ENCODE assay signal across 8 cellular contexts in the genomic region with DNA sequence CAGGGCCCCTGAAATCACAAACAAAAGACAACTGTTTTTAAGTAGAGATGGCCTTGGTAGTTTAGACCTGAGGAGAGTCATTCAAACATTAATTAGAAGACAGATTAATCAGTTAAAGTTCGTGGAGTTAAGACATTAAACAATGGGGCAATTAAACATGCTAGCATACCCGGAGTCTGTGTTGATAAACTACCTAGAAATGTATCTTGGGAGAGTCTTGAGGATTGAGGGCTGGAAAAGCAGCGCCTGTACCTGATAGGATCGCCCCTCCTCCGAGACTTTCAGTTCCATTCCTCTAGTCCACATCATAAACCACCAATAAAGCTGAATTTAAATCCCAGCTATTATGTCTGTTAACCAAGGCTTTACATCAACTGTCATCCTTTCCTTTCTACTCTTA. TPM values are rescaled to one million over a fixed set of nuclear protein-coding genes. Genes with fewer than 3 reads are reported as not detected.
DNase-seq lines count a peak whose midpoint lies in the region; ATAC-seq, FAIRE-seq and TF ChIP-seq lines count a peak whose summit lies in the region.

No MANE protein-coding gene starts in this region.

- H3K18ac ChIP-seq in H1 (ENCODE audit: extremely low read depth, low read length), result no peak overlapping the region

- no peaks in the 10 kb centered on the region; the same call in 1 of the 2 replicates for H3K79me1 ChIP-seq in H1 (ENCODE audit: low read depth, low read length)

- H3K4me3 ChIP-seq in OCI-LY1 (ENCODE audit: low read depth, low read length, poor library complexity, severe bottlenecking), result peak overlapping the region; percentile 89
- peak overlapping the region; percentile 72 to 91 (median 75) for H3K4me3 ChIP-seq in H1 (ENCODE audit: extremely low read depth in 1 of 4, insufficient read depth in 2 of 4, low read depth in 3 of 4, low read length in 4 of 4)
- H3K4me3 ChIP-seq in neural progenitor cell, result peak overlapping the region; percentile 96

- H3K56ac ChIP-seq in H1 (replicated peaks; ENCODE audit: insufficient read length, low read depth, low read length), result no peak overlapping the region

- intact Hi-C loops in CD14-positive monocyte (cut with micrococcal nuclease), result loop anchor here in 1 of 2 donors (5.0 kb wide), 1 partner anchor 86 kb away; no protein-coding TSS in a partner anchor

- no peak overlapping the region for H4K91ac ChIP-seq in H1 (replicated peaks; ENCODE audit: insufficient read length, low read length)

- H3K36me3 Mint-ChIP-seq in CD14-positive monocyte, result peaks cover 8 to 10% of the 10 kb centered on the region in 2 donors
- peaks cover 12% of the 10 kb centered on the region for H3K36me3 Mint-ChIP-seq in neural progenitor cell

- CTCF ChIA-PET in H1 (lab: Charles Lee; ENCODE audit: partially characterized antibody), result no interaction called here

- POLR2A ChIA-PET in H1 (lab: Charles Lee; ENCODE audit: partially characterized antibody), result interaction anchor here (1.0 to 1.8 kb wide), 3 partner anchors 10 to 56 kb away, joined by 3 to 12 read pairs (median 8); partner anchors contain the start of genes DNAI7 and ETFRF1

- H3K27ac Mint-ChIP-seq in CD14-positive monocyte (peak overlapping the region in 6 of 7 donors; percentile 3 to 89 (median 70)), neural progenitor cell (no peak overlapping the region)

- H3K9ac ChIP-seq in OCI-LY1 (ENCODE audit: low read length) (peak overlapping the region; percentile 86; the same call in 1 of the 2 replicates), H1 (replicated peaks in 1 of 4; ENCODE audit: extremely low read depth in 1 of 4, low read depth in 3 of 4, low read length in 3 of 4) (peak overlapping the region in 3 of 4 experiments; percentile 66 to 76 (median 72); a peak in 3 of 7 replicates), neural progenitor cell (peak overlapping the region; percentile 34)

- H3K4me3 Mint-ChIP-seq in CD14-positive monocyte, result peak overlapping the region; percentile 78 to 94
- peak overlapping the region; percentile 81 for H3K4me3 Mint-ChIP-seq in neural progenitor cell

- H3K27me3 Mint-ChIP-seq in CD14-positive monocyte (ENCODE audit: low read depth in 3 of 3) (peaks cover 0 to 9% (median 2%) of the 10 kb centered on the region in 3 donors), neural progenitor cell (ENCODE audit: insufficient read depth, low read depth) (peaks cover 20% of the 10 kb centered on the region)

- DNase-seq in CD14-positive monocyte (ENCODE audit: low spot score) (no peak), H1 (ENCODE audit: low read depth in 1 of 2, low spot score in 2 of 2) (no peak), neural progenitor cell (ENCODE audit: low spot score) (no peak), NCI-H510A (lab: John Stamatoyannopoulos, UW) (no peak), NCI-H1105 treated with DMSO at 0.1 percent for 48 hours (lab: John Stamatoyannopoulos, UW) (no peak), anterior cingulate cortex (lab: John Stamatoyannopoulos, UW) (no peak)

- H3K23ac ChIP-seq in H1 (ENCODE audit: insufficient read length), result no peak overlapping the region

- H3K36me3 ChIP-seq in OCI-LY1 (ENCODE audit: insufficient read depth, low read length) (no peaks in the 10 kb centered on the region), H1 (ENCODE audit: control insufficient read depth in 2 of 4, insufficient read depth in 4 of 4, low read length in 3 of 4) (peaks cover 0 to 3% (median 0%) of the 10 kb centered on the region in 4 experiments; a peak in 1 of 8 replicates), neural progenitor cell (no peaks in the 10 kb centered on the region)

- WGBS in H1 (ENCODE audit: extremely low coverage in 1 of 2, insufficient coverage in 1 of 2, insufficient read length in 1 of 2, insufficient replicate concordance in 2 of 2, low coverage in 1 of 2, low lambda C conversion rate in 2 of 2, missing lambda C conversion rate in 1 of 2), 2 experiments, result 54% methylated on average over 5 of the region's 5 CpGs; no CpG with 5 or more reads in 1 of the 2 experiments

- H3K4me1 ChIP-seq in OCI-LY1 (ENCODE audit: insufficient read depth, low read length, severe bottlenecking) (peaks cover 30% of the 10 kb centered on the region), H1 (replicated peaks in 1 of 4; ENCODE audit: control insufficient read depth in 3 of 4, insufficient read depth in 4 of 4, low read length in 3 of 4) (peaks cover 3 to 7% (median 5%) of the 10 kb centered on the region in 4 experiments; a peak in 4 of 7 replicates), neural progenitor cell (peaks cover 8% of the 10 kb centered on the region)

- no peak overlapping the region for H4K5ac ChIP-seq in H1 (ENCODE audit: insufficient read length, low read depth, low read length)

- no peaks in the 10 kb centered on the region for H3K9me3 Mint-ChIP-seq in CD14-positive monocyte
- H3K9me3 Mint-ChIP-seq in neural progenitor cell, result peaks cover 5% of the 10 kb centered on the region

- H3K4ac ChIP-seq in H1 (replicated peaks; ENCODE audit: insufficient read length, low read depth, low read length), result no peak overlapping the region

- H3K9me3 ChIP-seq in OCI-LY1 (ENCODE audit: low read length) (no peaks in the 10 kb centered on the region), H1 (ENCODE audit: insufficient read depth in 2 of 2, low read depth in 1 of 2, low read length in 1 of 2) (no peaks in the 10 kb centered on the region), neural progenitor cell (ENCODE audit: low read depth) (no peaks in the 10 kb centered on the region)

- H3F3A ChIP-seq in OCI-LY1 (ENCODE audit: insufficient read depth, low read length), result no peaks in the 10 kb centered on the region
- peaks cover 13% of the 10 kb centered on the region for H3F3A ChIP-seq in neural progenitor cell (ENCODE audit: low read depth)

- H2BK120ac ChIP-seq in H1 (replicated peaks; ENCODE audit: low read depth, low read length), result no peak overlapping the region

- TF ChIP-seq CTCF in CD14-positive monocyte (IDR thresholded peaks at IDR 0.05) (no peak), OCI-LY1 (IDR thresholded peaks at IDR 0.05; ENCODE audit: low read length) (no peak), H1 (IDR thresholded peaks at IDR 0.05; ENCODE audit: control extremely low read depth in 1 of 3, insufficient read depth in 1 of 3, low read depth in 1 of 3, low read length in 3 of 3) (no peak), neural progenitor cell (IDR thresholded peaks at IDR 0.05) (no peak)

- ATAC-seq in HG03097 (IDR thresholded peaks at IDR 0.05; ENCODE audit: low FRiP score, unreplicated experiment), result no peak

- no peak overlapping the region for H2BK12ac ChIP-seq in H1 (ENCODE audit: low read depth, low read length)

- no peak for FAIRE-seq in H1 (lab: Jason Lieb, UNC)

- H4K20me1 ChIP-seq in OCI-LY1 (ENCODE audit: insufficient read depth, low read length), result no peaks in the 10 kb centered on the region
- peaks cover 5 to 6% of the 10 kb centered on the region in 2 experiments for H4K20me1 ChIP-seq in H1 (replicated peaks in 1 of 2; ENCODE audit: control insufficient read depth in 1 of 2, insufficient read depth in 2 of 2, low read length in 2 of 2)
- H4K20me1 ChIP-seq in neural progenitor cell (ENCODE audit: low read depth), result peaks cover 24% of the 10 kb centered on the region

- no peak overlapping the region for H2AK5ac ChIP-seq in H1 (ENCODE audit: low read depth, low read length)

- TF ChIP-seq EP300 in H1 (IDR thresholded peaks at IDR 0.05; ENCODE audit: borderline replicate concordance in 1 of 2, low read depth in 2 of 2, low read length in 2 of 2), result no peak

- no peak for TF ChIP-seq POLR2A in H1 (IDR thresholded peaks at IDR 0.05; ENCODE audit: control extremely low read depth in 1 of 2, low read depth in 2 of 2, low read length in 2 of 2)

- H3K9me2 ChIP-seq in OCI-LY1 (ENCODE audit: low read depth, low read length), result no peaks in the 10 kb centered on the region

- no peaks in the 10 kb centered on the region for H3K27me3 ChIP-seq in OCI-LY1 (ENCODE audit: insufficient read depth, low read length)
- no peaks in the 10 kb centered on the region for H3K27me3 ChIP-seq in H1 (replicated peaks in 1 of 4; ENCODE audit: control insufficient read depth in 3 of 4, extremely low read depth in 1 of 4, insufficient read depth in 3 of 4, low read length in 3 of 4)
- H3K27me3 ChIP-seq in neural progenitor cell, result peaks cover 21% of the 10 kb centered on the region

- H2BK20ac ChIP-seq in H1 (ENCODE audit: low read length), result no peak overlapping the region

- H3K4me2 ChIP-seq in OCI-LY1 (ENCODE audit: low read length) (peak overlapping the region; percentile 75), H1 (ENCODE audit: insufficient read depth in 1 of 2, low read depth in 2 of 2, low read length in 2 of 2) (peak overlapping the region; percentile 76 to 80), neural progenitor cell (peak overlapping the region; percentile 91)

- no peak overlapping the region for H2BK15ac ChIP-seq in H1 (ENCODE audit: low read length)

- H3K27ac ChIP-seq in OCI-LY1 (ENCODE audit: low read depth, low read length, poor library complexity, severe bottlenecking), result no peak overlapping the region
- no peak overlapping the region for H3K27ac ChIP-seq in H1 (ENCODE audit: low read depth, low read length)
- no peak overlapping the region for H3K27ac ChIP-seq in neural progenitor cell

- H3K4me1 Mint-ChIP-seq in CD14-positive monocyte (peaks cover 28% of the 10 kb centered on the region), neural progenitor cell (peaks cover 17% of the 10 kb centered on the region)

- H4K8ac ChIP-seq in H1 (ENCODE audit: extremely low read depth, insufficient read depth, low read length), result no peak overlapping the region

- peak overlapping the region; percentile 80; the same call in 1 of the 2 replicates for H2AFZ ChIP-seq in OCI-LY1 (ENCODE audit: low read length)
- no peak overlapping the region for H2AFZ ChIP-seq in H1 (ENCODE audit: low read length)
- H2AFZ ChIP-seq in neural progenitor cell (replicated peaks), result peak overlapping the region; percentile 90

- peaks cover 5% of the 10 kb centered on the region; the same call in 1 of the 2 replicates for H3K23me2 ChIP-seq in H1 (ENCODE audit: low read depth, low read length)

- H2BK5ac ChIP-seq in H1 (ENCODE audit: low read depth, low read length), result no peak overlapping the region

- no peak overlapping the region for H3K14ac ChIP-seq in H1 (ENCODE audit: insufficient read length)

- H3K79me2 ChIP-seq in OCI-LY1 (ENCODE audit: insufficient read depth, low read length) (peaks cover 28% of the 10 kb centered on the region), H1 (ENCODE audit: control insufficient read depth in 1 of 2, insufficient read depth in 2 of 2, low read length in 2 of 2) (peaks cover 7 to 34% of the 10 kb centered on the region in 2 experiments), neural progenitor cell (ENCODE audit: low read depth) (peaks cover 35% of the 10 kb centered on the region)

- TF ChIP-seq RAD21 in H1 (IDR thresholded peaks at IDR 0.05 in 1 of 2, conservative IDR thresholded peaks at IDR 0.05 in 1 of 2; ENCODE audit: low read depth in 2 of 2, low read length in 2 of 2), result no peak

RNA-seq across cellular contexts. Expression of gene KRAS, which starts 1.0 kb away (rescaled TPM):
- 10 to 100 TPM; 33.0 to 37.4 TPM for polyA plus RNA-seq in CD14-positive monocyte
- 62.9 and 64.6 TPM in 2 replicates for total RNA-seq in H1 (2021; fragmentation: NEBNext Ultra II Directional; extraction: Animal tissue kit (Norgen Biotek cat#: 25700))
- polyA plus RNA-seq in H1 (2011; rRNA removed), result 15.8 and 24.8 TPM in 2 replicates
- polyA plus RNA-seq in H1 (2011; cell fraction: cytosol; rRNA removed), result 25.8 TPM
- polyA plus RNA-seq in H1 (2011; cell fraction: nucleus; rRNA removed), result 10.7 TPM
- 15.2 to 33.8 TPM (median 19.6 TPM) in 4 replicates for polyA plus RNA-seq in H1 (2012, experiment 1 of 2)
- polyA plus RNA-seq in H1 (2012, experiment 2 of 2), result 3.0 TPM
- 57.0 TPM for polyA plus RNA-seq in H1 (2013, experiment 1 of 2)
- polyA plus RNA-seq in H1 (2013, experiment 2 of 2), result 56.3 TPM
- polyA minus RNA-seq in H1 (2011; rRNA and poly(A)+ RNA removed), result 23.7 and 32.2 TPM in 2 replicates
- polyA minus RNA-seq in H1 (2011; cell fraction: cytosol; rRNA and poly(A)+ RNA removed), result 22.0 TPM
- 31.2 TPM for polyA minus RNA-seq in H1 (2011; cell fraction: nucleus; rRNA and poly(A)+ RNA removed)
- 33.1 and 49.9 TPM in 2 replicates for total RNA-seq in neural progenitor cell (ENCODE audit: low replicate concordance)

RNA-seq across cellular contexts. Expression of gene ETFRF1, which starts 56.7 kb away (rescaled TPM):
- polyA plus RNA-seq in CD14-positive monocyte (10 to 100 TPM; 16.0 to 28.9 TPM), H1 (2011; rRNA removed) (2.7 and 4.3 TPM in 2 replicates)
- 7.7 TPM in 2 replicates for total RNA-seq in H1 (2021; fragmentation: NEBNext Ultra II Directional; extraction: Animal tissue kit (Norgen Biotek cat#: 25700))
- 6.8 TPM for polyA plus RNA-seq in H1 (2011; cell fraction: cytosol; rRNA removed)
- 1.0 TPM for polyA plus RNA-seq in H1 (2011; cell fraction: nucleus; rRNA removed)
- 1.9 to 4.9 TPM (median 2.5 TPM) in 4 replicates for polyA plus RNA-seq in H1 (2012, experiment 1 of 2)
- 2.0 TPM for polyA plus RNA-seq in H1 (2012, experiment 2 of 2)
- polyA plus RNA-seq in H1 (2013, experiment 1 of 2), result 12.2 TPM
- polyA plus RNA-seq in H1 (2013, experiment 2 of 2), result 11.0 TPM
- polyA minus RNA-seq in H1 (2011; rRNA and poly(A)+ RNA removed), result 1.0 and 2.2 TPM in 2 replicates
- polyA minus RNA-seq in H1 (2011; cell fraction: cytosol; rRNA and poly(A)+ RNA removed), result 3.9 TPM
- polyA minus RNA-seq in H1 (2011; cell fraction: nucleus; rRNA and poly(A)+ RNA removed), result 6.4 TPM
- 24.8 and 57.7 TPM in 2 replicates for total RNA-seq in neural progenitor cell (ENCODE audit: low replicate concordance)

RNA-seq across cellular contexts. Expression of gene DNAI7, which starts 56.8 kb away (rescaled TPM):
- polyA plus RNA-seq in CD14-positive monocyte (not detected), H1 (2011; rRNA removed) (0.12 TPM in 1 of 2 replicates, not detected in the other)
- total RNA-seq in H1 (2021; fragmentation: NEBNext Ultra II Directional; extraction: Animal tissue kit (Norgen Biotek cat#: 25700)), result 0.28 TPM in 1 of 2 replicates, not detected in the other
- polyA plus RNA-seq in H1 (2011; cell fraction: cytosol; rRNA removed), result 0.05 TPM
- polyA plus RNA-seq in H1 (2011; cell fraction: nucleus; rRNA removed), result not detected
- 0.42 TPM in 1 of 4 replicates, not detected in the others for polyA plus RNA-seq in H1 (2012, experiment 1 of 2)
- not detected for polyA plus RNA-seq in H1 (2012, experiment 2 of 2)
- 0.41 TPM for polyA plus RNA-seq in H1 (2013, experiment 1 of 2)
- 0.28 TPM for polyA plus RNA-seq in H1 (2013, experiment 2 of 2)
- 0.49 TPM in 1 of 2 replicates, not detected in the other for polyA minus RNA-seq in H1 (2011; rRNA and poly(A)+ RNA removed)
- not detected for polyA minus RNA-seq in H1 (2011; cell fraction: cytosol; rRNA and poly(A)+ RNA removed)
- polyA minus RNA-seq in H1 (2011; cell fraction: nucleus; rRNA and poly(A)+ RNA removed), result not detected
- total RNA-seq in neural progenitor cell (ENCODE audit: low replicate concordance), result 0.68 and 1.1 TPM in 2 replicates

Comparison
In these comparisons a context has a peak if more than half of its experiments do, and no peak if none do; other contexts are left out.
1. H3K9ac ChIP-seq: peak in every context shown above with its lines; median percentile 86 in OCI-LY1; 72 in H1; 34 in neural progenitor cell.